8 cellular contexts compared by ENCODE assay signal in genomic region chr17:67689534-67690177, GRCh38. TPM values are rescaled to one million over a fixed set of nuclear protein-coding genes. Genes with fewer than 3 reads are reported as not detected.
A peak's percentile ranks its signal among the peaks of the same experiment; 100 is the strongest.
DNase-seq lines count a peak whose midpoint lies in the region; ATAC-seq and TF ChIP-seq lines count a peak whose summit lies in the region.

No MANE protein-coding gene starts in this region.

- H3K4me1 Mint-ChIP-seq in activated CD4-positive, alpha-beta memory T cell treated with anti-CD3 and anti-CD28 coated beads for 36 hours (ENCODE audit: low read depth): peaks cover 3% of the 10 kb centered on the region

- H3K9me3 ChIP-seq in neutrophil: no peaks in the 10 kb centered on the region

- no peaks in the 10 kb centered on the region for H3K9me3 Mint-ChIP-seq in activated CD4-positive, alpha-beta memory T cell treated with anti-CD3 and anti-CD28 coated beads for 36 hours

- H3K27me3 Mint-ChIP-seq in activated CD4-positive, alpha-beta memory T cell treated with anti-CD3 and anti-CD28 coated beads for 36 hours: no peaks in the 10 kb centered on the region

- H3K36me3 ChIP-seq in neutrophil: no peaks in the 10 kb centered on the region

- H3K4me3 ChIP-seq in HL-60 (replicated peaks; ENCODE audit: insufficient read depth, low read length) (no peak overlapping the region), neutrophil (ENCODE audit: low read depth in 1 of 2, low read length in 1 of 2) (no peak overlapping the region)

- no peak overlapping the region for H3K4me3 Mint-ChIP-seq in activated CD4-positive, alpha-beta memory T cell treated with anti-CD3 and anti-CD28 coated beads for 36 hours

- ATAC-seq in GM21528 (IDR thresholded peaks at IDR 0.05; ENCODE audit: low FRiP score, unreplicated experiment) (no peak), GM18907 (IDR thresholded peaks at IDR 0.05; ENCODE audit: unreplicated experiment) (no peak)

- TF ChIP-seq CTCF in HL-60 (IDR thresholded peaks at IDR 0.05; ENCODE audit: insufficient read depth, low read length) (peak; percentile 42), neutrophil (IDR thresholded peaks at IDR 0.05) (peak; percentile 63)

- H3K27me3 ChIP-seq in HL-60 (ENCODE audit: insufficient read depth, poor library complexity, severe bottlenecking): no peaks in the 10 kb centered on the region
- H3K27me3 ChIP-seq in neutrophil: no peaks in the 10 kb centered on the region

- H3K27ac Mint-ChIP-seq in activated CD4-positive, alpha-beta memory T cell treated with anti-CD3 and anti-CD28 coated beads for 36 hours: no peak overlapping the region

- POLR2A ChIA-PET in activated CD4-positive, alpha-beta memory T cell treated with anti-CD3 and anti-CD28 coated beads for 36 hours (lab: Charles Lee): no interaction called here

- intact Hi-C loops in activated CD4-positive, alpha-beta memory T cell treated with anti-CD3 and anti-CD28 coated beads for 36 hours (cut with micrococcal nuclease): loop anchor here (1.0 to 5.0 kb wide), 2 partner anchors 212 to 315 kb away; no protein-coding TSS in a partner anchor

- H3K27ac ChIP-seq in HL-60 (replicated peaks) (no peak overlapping the region), neutrophil (no peak overlapping the region)

- H3K4me1 ChIP-seq in neutrophil (ENCODE audit: control insufficient read depth in 1 of 2, insufficient read depth in 1 of 2, low read depth in 1 of 2, low read length in 1 of 2): no peaks in the 10 kb centered on the region

- DNase-seq in COLO829 (ENCODE audit: low spot score): peak; percentile 74
- DNase-seq in HL-60 (ENCODE audit: low read depth in 1 of 2, low spot score in 1 of 2): peak; percentile 29 to 59
- DNase-seq in NCI-H748 treated with DMSO at 0.1 percent for 48 hours (lab: John Stamatoyannopoulos, UW): peak; percentile 57
- peak; percentile 34 for DNase-seq in activated CD4-positive, alpha-beta memory T cell treated with anti-CD3 and anti-CD28 coated beads for 36 hours
- DNase-seq in fibroblast of peridontal ligament (ENCODE audit: extremely low read depth): peak; percentile 87

- H3K36me3 Mint-ChIP-seq in activated CD4-positive, alpha-beta memory T cell treated with anti-CD3 and anti-CD28 coated beads for 36 hours: peaks cover 1% of the 10 kb centered on the region

- CTCF ChIA-PET in activated CD4-positive, alpha-beta memory T cell treated with anti-CD3 and anti-CD28 coated beads for 36 hours (lab: Charles Lee): interaction anchor here (0.7 to 2.1 kb wide), 16 partner anchors 8 to 348 kb away, joined by 3 to 29 read pairs (median 4); no protein-coding TSS in a partner anchor

RNA-seq across cellular contexts. Expression of gene NOL11, which starts 28.1 kb away (rescaled TPM):
- 10 to 100 TPM; 59.5 to 62.0 TPM for total RNA-seq in activated CD4-positive, alpha-beta memory T cell treated with anti-CD3 and anti-CD28 coated beads for 36 hours

Comparison
In these comparisons a context has a peak if more than half of its experiments do, and no peak if none do; other contexts are left out.
1. DNase-seq: peak in every context shown above with its lines; median percentile 87 in fibroblast of peridontal ligament; 74 in COLO829; 57 in NCI-H748 treated with DMSO at 0.1 percent for 48 hours; 44 in HL-60; 34 in activated CD4-positive, alpha-beta memory T cell treated with anti-CD3 and anti-CD28 coated beads for 36 hours.